In the genomic region with DNA sequence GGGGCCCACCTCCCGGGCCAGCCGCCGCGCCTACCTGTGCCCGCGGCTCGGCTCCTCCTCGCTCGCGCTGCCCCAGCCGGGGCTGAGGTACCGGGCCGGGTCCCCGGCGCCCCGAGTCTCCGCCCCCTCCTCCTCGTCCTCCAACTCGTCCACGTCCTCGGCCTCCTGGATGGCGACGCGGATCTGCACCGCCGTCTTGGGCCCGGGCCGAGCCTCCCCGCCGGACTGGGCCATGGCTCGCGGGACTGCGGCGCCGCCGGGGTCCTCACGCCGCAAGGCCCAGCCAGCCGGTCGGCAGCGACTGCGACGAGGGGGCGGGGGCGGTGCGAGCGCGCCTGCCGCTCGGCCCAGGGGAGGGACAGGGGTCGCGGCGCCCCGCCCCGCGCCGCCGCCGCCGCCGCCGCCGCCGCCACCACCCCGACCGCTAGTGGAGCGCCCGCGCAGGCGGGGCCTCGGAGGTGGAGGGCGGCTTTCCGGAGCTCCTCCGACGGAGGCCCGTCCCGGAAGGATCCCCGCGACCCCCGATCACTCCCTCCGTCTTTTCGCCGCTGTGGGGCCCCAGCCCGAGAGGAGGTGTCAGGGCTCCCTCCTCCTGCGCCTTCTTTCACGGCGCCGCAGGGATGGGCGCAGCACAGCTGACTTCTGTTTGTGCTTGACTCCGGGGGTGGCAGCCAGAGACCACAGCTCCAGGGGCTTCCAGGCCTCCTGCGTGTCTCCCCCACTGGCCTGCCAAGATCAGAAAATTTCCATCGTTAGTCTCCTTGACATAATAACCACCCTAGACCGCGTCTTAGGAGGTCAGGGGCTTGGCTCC, we compare ENCODE assay signal across 8 cellular contexts. TPM values are rescaled to one million over a fixed set of nuclear protein-coding genes. Genes with fewer than 3 reads are reported as not detected.
DNase-seq lines count a peak whose midpoint lies in the region; ATAC-seq and TF ChIP-seq lines count a peak whose summit lies in the region.

A gene (minus strand): TSS at position 303 of the 814 bp plus-strand sequence. CDS start 69 bp downstream, at position 234.

- H2BK15ac ChIP-seq in mesenchymal stem cell (ENCODE audit: low read depth, poor library complexity, severe bottlenecking): peak within 1 kb of the TSS; percentile 91

- H3K4me3 ChIP-seq in BLaER1 (peak within 1 kb of the TSS; percentile 91), mesenchymal stem cell (ENCODE audit: insufficient read depth in 1 of 2, low read depth in 1 of 2, low read length in 2 of 2) (peak within 1 kb of the TSS; percentile 97 to 98), stomach (peak within 1 kb of the TSS; percentile 72 to 87 (median 80))

- H4K91ac ChIP-seq in mesenchymal stem cell (ENCODE audit: low read length): peak within 1 kb of the TSS; percentile 34

- peak within 1 kb of the TSS; percentile 82 to 87 for H2BK12ac ChIP-seq in mesenchymal stem cell (ENCODE audit: low read length in 2 of 2)

- intact Hi-C loops in stomach (cut with DNase I; ENCODE audit: low total_unique reads): no loop called here

- DNase-seq in HEK293T (ENCODE audit: extremely low spot score) (peak; percentile 76), mesenchymal stem cell (peak; percentile 62), stomach (peak; percentile 67), T1000 (lab: John Stamatoyannopoulos, UW) (no peak)
- DNase-seq in activated CD4-positive, alpha-beta T cell treated with anti-CD3 and anti-CD28 coated beads for 48 hours: peak; percentile 13

- whole genome bisulfite sequencing in mesenchymal stem cell: under 1% methylated on average over 65 of the region's 94 CpGs
- 1 to 2% (median 1%) methylated on average over 14 to 94 of the region's 94 CpGs for whole genome bisulfite sequencing in stomach, 5 donors

- ATAC-seq in GM19035 (IDR thresholded peaks at IDR 0.05; ENCODE audit: unreplicated experiment): no peak

- CTCF ChIA-PET in HEK293T (lab: Yijun Ruan, JAX): interaction anchor here (0.5 to 1.4 kb wide), 4 partner anchors 9 to 881 kb away, joined by 3 to 7 read pairs (median 4); no protein-coding TSS in a partner anchor

- H3K18ac ChIP-seq in mesenchymal stem cell (ENCODE audit: low read depth in 1 of 2, low read length in 2 of 2): peak within 1 kb of the TSS; percentile 96 to 98

- H2AK5ac ChIP-seq in mesenchymal stem cell (ENCODE audit: low read length, severe bottlenecking): no peak within 1 kb of the TSS

- H3K9me3 ChIP-seq in BLaER1 (no peaks in the 10 kb centered on the region), mesenchymal stem cell (ENCODE audit: control insufficient read depth, low read length) (no peaks in the 10 kb centered on the region), stomach (no peaks in the 10 kb centered on the region)

- POLR2A ChIA-PET in HEK293T (lab: Yijun Ruan, JAX): interaction anchor here (0.6 to 4.1 kb wide), 12 partner anchors 8 to 53 kb away, joined by 3 to 27 read pairs (median 5); no protein-coding TSS in a partner anchor

- H2BK120ac ChIP-seq in mesenchymal stem cell (ENCODE audit: low read depth, low read length): peak within 1 kb of the TSS; percentile 78

- H4K8ac ChIP-seq in mesenchymal stem cell (ENCODE audit: low read length): peak within 1 kb of the TSS; percentile 88

- TF ChIP-seq EP300 in stomach (IDR thresholded peaks at IDR 0.05): no peak

- H3K36me3 ChIP-seq in BLaER1 (peaks cover 9% of the 10 kb centered on the region), mesenchymal stem cell (ENCODE audit: control insufficient read depth in 1 of 2, insufficient read depth in 2 of 2, low read depth in 1 of 2, low read length in 2 of 2) (peaks cover 6 to 30% of the 10 kb centered on the region in 2 experiments), stomach (peaks cover 0 to 10% (median 0%) of the 10 kb centered on the region in 4 donors)

- peak in 1 of 4 donors; percentile 8 for TF ChIP-seq POLR2A in stomach (IDR thresholded peaks at IDR 0.05)

- H2BK5ac ChIP-seq in mesenchymal stem cell (ENCODE audit: low read depth, low read length, poor library complexity, severe bottlenecking): peak within 1 kb of the TSS; percentile 88

- H3K4me1 ChIP-seq in BLaER1 (peaks cover 42% of the 10 kb centered on the region), mesenchymal stem cell (ENCODE audit: control insufficient read depth, insufficient read depth, low read depth, low read length) (peaks cover 12% of the 10 kb centered on the region), stomach (peaks cover 18 to 55% (median 46%) of the 10 kb centered on the region in 4 donors)

- peak within 1 kb of the TSS in 1 of 2 experiments; percentile 77 for H3K23ac ChIP-seq in mesenchymal stem cell (ENCODE audit: low read length in 2 of 2)

- in situ Hi-C loops in endometrial microvascular endothelial cells (cut with HindIII; ENCODE audit: inconsistent ontology term, low pct_unique_long_range_greater_than_20kb, low sequenced_read_pairs): no loop called here

- peak within 1 kb of the TSS; percentile 93 to 96 for H3K4ac ChIP-seq in mesenchymal stem cell (ENCODE audit: low read depth in 1 of 2, low read length in 2 of 2)

- peak within 1 kb of the TSS in 1 of 2 experiments; percentile 96 for H3K14ac ChIP-seq in mesenchymal stem cell (ENCODE audit: low read length in 2 of 2)

- H3K27me3 ChIP-seq in BLaER1 (no peaks in the 10 kb centered on the region), mesenchymal stem cell (ENCODE audit: control insufficient read depth in 1 of 2, insufficient read depth in 1 of 2, low read length in 2 of 2) (no peaks in the 10 kb centered on the region), stomach (peaks cover 0 to 21% (median 6%) of the 10 kb centered on the region in 3 donors)

- H3K4me2 ChIP-seq in BLaER1: peak within 1 kb of the TSS; percentile 99
- peak within 1 kb of the TSS; percentile 70 for H3K4me2 ChIP-seq in mesenchymal stem cell (ENCODE audit: low read length, poor library complexity, severe bottlenecking)

- no peak for TF ChIP-seq CTCF in stomach (IDR thresholded peaks at IDR 0.05)

- H4K20me1 ChIP-seq in BLaER1: no peaks in the 10 kb centered on the region

- H3K27ac ChIP-seq in BLaER1 (peak within 1 kb of the TSS; percentile 81), mesenchymal stem cell (ENCODE audit: low read length, poor library complexity, severe bottlenecking) (peak within 1 kb of the TSS; percentile 83), stomach (peak within 1 kb of the TSS; percentile 86 to 94 (median 90))

- H2AFZ ChIP-seq in mesenchymal stem cell (ENCODE audit: low read depth, low read length): peak within 1 kb of the TSS; percentile 91

- H3K79me1 ChIP-seq in mesenchymal stem cell (replicated peaks; ENCODE audit: low read length, poor library complexity, severe bottlenecking): peaks cover 4% of the 10 kb centered on the region

- H3K9ac ChIP-seq in BLaER1 (peak within 1 kb of the TSS; percentile 84), mesenchymal stem cell (ENCODE audit: low read length) (peak within 1 kb of the TSS; percentile 98)

TF ChIP-seq in HEK293T, 16 proteins besides CTCF, POLR2A, EP300 and RAD21:
- no peak for TF ChIP-seq ZNF384 (IDR thresholded peaks at IDR 0.05)
- no peak for TF ChIP-seq SUZ12 (IDR thresholded peaks at IDR 0.05)
- no peak for TF ChIP-seq CTBP1 (IDR thresholded peaks at IDR 0.05; ENCODE audit: borderline replicate concordance)
- no peak for TF ChIP-seq ELF4 (IDR thresholded peaks at IDR 0.05)
- TF ChIP-seq, protein P1, sequence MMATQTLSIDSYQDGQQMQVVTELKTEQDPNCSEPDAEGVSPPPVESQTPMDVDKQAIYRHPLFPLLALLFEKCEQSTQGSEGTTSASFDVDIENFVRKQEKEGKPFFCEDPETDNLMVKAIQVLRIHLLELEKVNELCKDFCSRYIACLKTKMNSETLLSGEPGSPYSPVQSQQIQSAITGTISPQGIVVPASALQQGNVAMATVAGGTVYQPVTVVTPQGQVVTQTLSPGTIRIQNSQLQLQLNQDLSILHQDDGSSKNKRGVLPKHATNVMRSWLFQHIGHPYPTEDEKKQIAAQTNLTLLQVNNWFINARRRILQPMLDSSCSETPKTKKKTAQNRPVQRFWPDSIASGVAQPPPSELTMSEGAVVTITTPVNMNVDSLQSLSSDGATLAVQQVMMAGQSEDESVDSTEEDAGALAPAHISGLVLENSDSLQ (IDR thresholded peaks at IDR 0.05): no peak
- TF ChIP-seq BHLHE40 (IDR thresholded peaks at IDR 0.05; ENCODE audit: borderline replicate concordance): no peak
- no peak for TF ChIP-seq L3MBTL2 (conservative IDR thresholded peaks at IDR 0.05)
- no peak for TF ChIP-seq TARDBP (IDR thresholded peaks at IDR 0.05)
- no peak for TF ChIP-seq FOXM1 (IDR thresholded peaks at IDR 0.05; ENCODE audit: borderline replicate concordance)
- no peak for TF ChIP-seq HDGF (IDR thresholded peaks at IDR 0.05; ENCODE audit: borderline replicate concordance)
TF ChIP-seq in HEK293T: peak in this region for 0.

RNA-seq across cellular contexts. Expression of the gene that starts here (rescaled TPM):
- total RNA-seq in endometrial microvascular endothelial cells (ENCODE audit: inconsistent ontology term) (34.5 TPM), stomach (100 to 1,000 TPM in 1 of 5 donors, 10 to 100 TPM in 3, 1 to 10 TPM in 1; 9.8 to 127 (median 13.2) TPM)
- 57.0 TPM for polyA plus RNA-seq in mesenchymal stem cell (2013, experiment 1 of 2)
- 60.3 TPM for polyA plus RNA-seq in mesenchymal stem cell (2013, experiment 2 of 2)
- polyA plus RNA-seq in stomach: 10 to 100 TPM; 12.7 to 34.6 (median 27.2) TPM
